In the genomic region with DNA sequence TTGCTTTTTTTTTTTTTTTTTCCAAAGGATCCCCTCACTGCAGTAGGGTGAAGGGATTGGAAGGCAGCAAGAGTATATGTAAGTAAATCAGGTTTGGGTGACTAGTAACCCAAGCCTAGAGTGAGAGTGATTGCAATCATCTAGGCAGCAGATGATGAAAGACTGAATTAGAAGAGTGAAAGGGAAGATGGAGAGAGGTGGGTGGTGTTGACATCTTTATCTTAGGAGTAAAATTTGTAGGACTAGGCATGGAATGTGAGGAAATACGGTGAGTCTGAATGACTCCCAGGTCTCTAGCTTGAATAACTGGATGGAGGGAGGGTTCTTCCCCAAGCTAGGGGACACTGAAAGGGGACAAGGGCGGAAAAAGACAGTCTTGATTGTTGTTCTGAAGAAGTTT, we compare ENCODE assay signal across 30 cellular contexts.
"Had no signal": no experiment of that assay in that cellular context is flagged by ENCODE, and none has a peak within 500 bp of the region (broad histone marks: within the 10 kb centered on the region; RNA-seq: fewer than 3 reads in every experiment).

No MANE protein-coding gene starts in this region.

- H3K4me3 ChIP-seq: ascending aorta, body of pancreas, breast epithelium, K562, PC-9 had no signal

- H3K4me2 ChIP-seq: PC-9 had no signal

- H2AFZ ChIP-seq: PC-9 had no signal

- DNase-seq: activated CD4-positive, alpha-beta memory T cell treated with anti-CD3 and anti-CD28 coated beads for 36 hours; activated CD4-positive, alpha-beta T cell treated with anti-CD3 and anti-CD28 coated beads for 4 hours; activated CD4-positive, alpha-beta T cell treated with anti-CD3 and anti-CD28 coated beads, Interleukin-2, amount 50 U/mL, for 1 hour; activated CD8-positive, alpha-beta memory T cell treated with anti-CD3 and anti-CD28 coated beads, Interleukin-2, amount 50 U/mL, for 4 hours; activated effector memory CD4-positive, alpha-beta T cell treated with anti-CD3 and anti-CD28 coated beads, Interleukin-2, amount 50 U/mL, for 16 hours; activated naive CD4-positive, alpha-beta T cell; activated naive CD4-positive, alpha-beta T cell treated with anti-CD3 and anti-CD28 coated beads, Interleukin-2, amount 50 U/mL, for 16 hours; activated naive CD8-positive, alpha-beta T cell treated with anti-CD3 and anti-CD28 coated beads for 36 hours; activated T-cell treated with anti-CD3 and anti-CD28 coated beads for 4 hours; activated T-cell treated with anti-CD3 and anti-CD28 coated beads, Interleukin-2, amount 50 U/mL, for 4 hours; amygdala; body of pancreas; cerebellar nuclear complex; NCI-H1105; NCI-H1417 treated with DMSO at 0.1 percent for 48 hours; NCI-H1930; NCI-H2081 treated with DMSO at 0.1 percent for 48 hours; NCI-H345; NCI-H524 treated with DMSO at 0.1 percent for 48 hours; NCI-H748 treated with DMSO at 0.1 percent for 48 hours; NK-92 treated with Interleukin-12 subunit alpha and Interleukin-12 subunit beta, amount 100 ng/mL, for 24 hours; SIG-M5; SW 1271; T-helper 1 cell had no signal

- H3K27ac ChIP-seq: ascending aorta, body of pancreas, breast epithelium, PC-9, RWPE1 had no signal

- H3K4me1 ChIP-seq: ascending aorta, body of pancreas, breast epithelium had no signal

- H3K27me3 ChIP-seq: ascending aorta, body of pancreas, breast epithelium had no signal

- H3K9me3 ChIP-seq: ascending aorta, body of pancreas, breast epithelium had no signal

- ATAC-seq: activated T-cell treated with anti-CD3 and anti-CD28 coated beads, Interleukin-2, amount 50 U/mL, for 4 hours; body of pancreas; K562; Right ventricle myocardium inferior had no signal

- H3K36me3 ChIP-seq: ascending aorta, breast epithelium had no signal
